In genomic region chr5:89263846-89264245, GRCh38 we compare ENCODE assay signal across 15 cellular contexts.
"Had no signal": no experiment of that assay in that cellular context is flagged by ENCODE, and none has a peak within 500 bp of the region (broad histone marks: within the 10 kb centered on the region; RNA-seq: fewer than 3 reads in every experiment).

No MANE protein-coding gene starts in this region.

- ATAC-seq: activated T-helper 17 cell treated with anti-CD3 and anti-CD28 coated beads, Interleukin-2, amount 50 U/mL, for 72 hours; left lung had no signal

- H3K27ac Mint-ChIP-seq: activated naive CD8-positive, alpha-beta T cell treated with anti-CD3 and anti-CD28 coated beads, Interleukin-2, amount 10 ng/mL, durations not matched to agents 7 days and 5 days; activated T-helper 17 cell treated with anti-CD3 and anti-CD28 coated beads, Interleukin-2, amount 50 U/mL, for 72 hours; nephron had no signal

- H3K9me3 ChIP-seq: left lung, thyroid gland had no signal

- H3K4me1 ChIP-seq: left lung, thyroid gland had no signal

- DNase-seq: activated CD4-positive, alpha-beta T cell treated with anti-CD3 and anti-CD28 coated beads, Interleukin-2, amount 50 U/mL, for 4 hours; activated CD4-positive, CD25-positive, alpha-beta regulatory T cell treated with anti-CD3 and anti-CD28 coated beads, Interleukin-2, amount 50 U/mL, for 72 hours; activated naive CD4-positive, alpha-beta T cell treated with Interleukin-2 at 50 U/mL for 16 hours; activated naive CD8-positive, alpha-beta T cell treated with anti-CD3 and anti-CD28 coated beads, Interleukin-2, amount 10 ng/mL, durations not matched to agents 7 days and 5 days; amygdala; left lung; midbrain; occipital lobe; posterior cingulate gyrus; stimulated activated naive CD4-positive, alpha-beta T cell; T-helper 2 cell; thyroid gland had no signal

- H3K4me1 Mint-ChIP-seq: activated naive CD8-positive, alpha-beta T cell treated with anti-CD3 and anti-CD28 coated beads, Interleukin-2, amount 10 ng/mL, durations not matched to agents 7 days and 5 days; activated T-helper 17 cell treated with anti-CD3 and anti-CD28 coated beads, Interleukin-2, amount 50 U/mL, for 72 hours; nephron had no signal

- H3K27ac ChIP-seq: left lung, thyroid gland, VCaP had no signal

- H3K4me3 Mint-ChIP-seq: activated naive CD8-positive, alpha-beta T cell treated with anti-CD3 and anti-CD28 coated beads, Interleukin-2, amount 10 ng/mL, durations not matched to agents 7 days and 5 days; activated T-helper 17 cell treated with anti-CD3 and anti-CD28 coated beads, Interleukin-2, amount 50 U/mL, for 72 hours; nephron had no signal

- H3K36me3 ChIP-seq: left lung, thyroid gland had no signal

- H3K27me3 Mint-ChIP-seq: activated naive CD8-positive, alpha-beta T cell treated with anti-CD3 and anti-CD28 coated beads, Interleukin-2, amount 10 ng/mL, durations not matched to agents 7 days and 5 days; activated T-helper 17 cell treated with anti-CD3 and anti-CD28 coated beads, Interleukin-2, amount 50 U/mL, for 72 hours had no signal

- H3K4me3 ChIP-seq: left lung, thyroid gland had no signal

- H3K36me3 Mint-ChIP-seq: activated naive CD8-positive, alpha-beta T cell treated with anti-CD3 and anti-CD28 coated beads, Interleukin-2, amount 10 ng/mL, durations not matched to agents 7 days and 5 days had no signal

- H3K27me3 ChIP-seq: left lung, thyroid gland had no signal

- H3K9me3 Mint-ChIP-seq: activated naive CD8-positive, alpha-beta T cell treated with anti-CD3 and anti-CD28 coated beads, Interleukin-2, amount 10 ng/mL, durations not matched to agents 7 days and 5 days; activated T-helper 17 cell treated with anti-CD3 and anti-CD28 coated beads, Interleukin-2, amount 50 U/mL, for 72 hours; nephron had no signal
